34 cellular contexts compared by ENCODE assay signal in the genomic region with DNA sequence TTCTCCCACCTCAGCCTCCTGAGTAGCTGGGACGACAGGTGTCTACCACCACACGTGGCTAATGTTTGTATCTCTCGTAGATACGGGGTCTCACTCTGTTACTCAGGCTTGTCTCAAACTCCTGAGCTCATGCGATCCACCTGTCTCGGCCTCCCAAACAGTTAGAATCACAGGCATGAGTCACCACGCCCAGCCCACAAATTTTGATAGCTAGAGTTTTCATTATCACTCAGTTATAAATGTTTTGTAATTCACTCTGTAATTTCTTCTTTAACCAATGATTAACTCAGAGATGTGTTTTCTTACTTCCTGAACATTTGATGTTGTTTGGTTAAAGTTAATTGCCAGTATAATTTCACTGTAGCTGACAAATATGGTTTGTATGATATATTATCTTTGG.
"Had no signal": no experiment of that assay in that cellular context is flagged by ENCODE, and none has a peak within 500 bp of the region (broad histone marks: within the 10 kb centered on the region; RNA-seq: fewer than 3 reads in every experiment).

No MANE protein-coding gene starts in this region.

- H3K9me3 Mint-ChIP-seq: activated CD4-positive, alpha-beta memory T cell treated with anti-CD3 and anti-CD28 coated beads for 36 hours; activated CD4-positive, alpha-beta T cell treated with anti-CD3 and anti-CD28 coated beads, Interleukin-2, amount 10 ng/mL, durations not matched to agents 24 days and 14 days; activated naive CD4-positive, alpha-beta T cell treated with anti-CD3 and anti-CD28 coated beads for 36 hours; activated naive CD4-positive, alpha-beta T cell treated with anti-CD3 and anti-CD28 coated beads, Interleukin-2, amount 50 U/mL, for 24 hours; activated naive CD8-positive, alpha-beta T cell treated with anti-CD3 and anti-CD28 coated beads for 36 hours; activated naive CD8-positive, alpha-beta T cell treated with anti-CD3 and anti-CD28 coated beads, Interleukin-2, amount 50 U/mL, for 24 hours; activated T-helper 1 cell treated with anti-CD3 and anti-CD28 coated beads, Interleukin-12 subunit alpha, Interleukin-12 subunit beta, Interleukin-2, Interleukin-4 antibody, amounts not matched to agents 30 ng/mL and 10 ng/mL and 1 ng/mL, durations not matched to agents 14 hours and 24 hours and 36 hours; activated T-helper 2 cell treated with anti-CD3 and anti-CD28 coated beads, Interferon-gamma antibody, Interleukin-2, Interleukin-4, amounts not matched to agents 10 μg/mL and 5 μg/mL and 100 μg/mL, durations not matched to agents 14 hours and 24 hours and 36 hours; dendritic cell treated with granulocyte-macrophage colony-stimulating factor and Interleukin-4, amounts not matched to agents 40 ng/mL and 50 ng/mL, for 4 days; effector memory CD8-positive, alpha-beta T cell; T-cell; T-helper 1 cell treated with Interleukin-12 subunit alpha and Interleukin-12 subunit beta and Interleukin-4 antibody, amounts not matched to agents 30 μg/mL and 1 μg/mL, for 36 hours; T-helper 2 cell treated with Interferon-gamma antibody and Interleukin-4, amounts not matched to agents 5 μg/mL and 100 μg/mL, for 36 hours had no signal

- H3K4me3 ChIP-seq: adrenal gland, body of pancreas, dorsolateral prefrontal cortex, esophagus squamous epithelium had no signal

- H3K36me3 ChIP-seq: adrenal gland, esophagus squamous epithelium had no signal

- H3K4me1 Mint-ChIP-seq: activated CD4-positive, alpha-beta T cell treated with anti-CD3 and anti-CD28 coated beads for 36 hours; activated CD4-positive, alpha-beta T cell treated with anti-CD3 and anti-CD28 coated beads, Interleukin-2, amount 10 ng/mL, durations not matched to agents 24 days and 14 days; activated CD8-positive, alpha-beta memory T cell treated with anti-CD3 and anti-CD28 coated beads, Interleukin-2, amount 10 ng/mL, durations not matched to agents 7 days and 5 days; activated naive CD4-positive, alpha-beta T cell treated with anti-CD3 and anti-CD28 coated beads, Interleukin-2, amount 50 U/mL, for 24 hours; activated naive CD8-positive, alpha-beta T cell treated with anti-CD3 and anti-CD28 coated beads for 36 hours; activated naive CD8-positive, alpha-beta T cell treated with anti-CD3 and anti-CD28 coated beads, Interleukin-2, amount 50 U/mL, for 24 hours; T-cell had no signal

- H3K27me3 Mint-ChIP-seq: activated CD4-positive, alpha-beta memory T cell treated with anti-CD3 and anti-CD28 coated beads for 36 hours; activated CD4-positive, alpha-beta T cell treated with anti-CD3 and anti-CD28 coated beads, Interleukin-2, amount 10 ng/mL, durations not matched to agents 24 days and 14 days; activated CD8-positive, alpha-beta memory T cell treated with anti-CD3 and anti-CD28 coated beads, Interleukin-2, amount 10 ng/mL, durations not matched to agents 7 days and 5 days; activated naive CD4-positive, alpha-beta T cell treated with anti-CD3 and anti-CD28 coated beads, Interleukin-2, amount 50 U/mL, for 24 hours; activated naive CD8-positive, alpha-beta T cell treated with anti-CD3 and anti-CD28 coated beads, Interleukin-2, amount 50 U/mL, for 24 hours; dendritic cell treated with granulocyte-macrophage colony-stimulating factor and Interleukin-4, amounts not matched to agents 40 ng/mL and 50 ng/mL, for 4 days had no signal

- H3K27ac Mint-ChIP-seq: activated CD4-positive, alpha-beta memory T cell treated with anti-CD3 and anti-CD28 coated beads for 36 hours; activated CD4-positive, alpha-beta T cell treated with anti-CD3 and anti-CD28 coated beads for 36 hours; activated CD4-positive, alpha-beta T cell treated with anti-CD3 and anti-CD28 coated beads, Interleukin-2, amount 10 ng/mL, durations not matched to agents 24 days and 14 days; activated CD8-positive, alpha-beta memory T cell treated with anti-CD3 and anti-CD28 coated beads, Interleukin-2, amount 10 ng/mL, durations not matched to agents 7 days and 5 days; activated CD8-positive, alpha-beta T cell treated with anti-CD3 and anti-CD28 coated beads, Interleukin-2, amount 10 ng/mL, durations not matched to agents 7 days and 5 days; activated naive CD4-positive, alpha-beta T cell treated with anti-CD3 and anti-CD28 coated beads for 36 hours; activated naive CD4-positive, alpha-beta T cell treated with anti-CD3 and anti-CD28 coated beads, Interleukin-2, amount 50 U/mL, for 24 hours; activated naive CD8-positive, alpha-beta T cell treated with anti-CD3 and anti-CD28 coated beads for 36 hours; activated naive CD8-positive, alpha-beta T cell treated with anti-CD3 and anti-CD28 coated beads, Interleukin-2, amount 50 U/mL, for 24 hours; activated T-helper 1 cell treated with anti-CD3 and anti-CD28 coated beads, Interleukin-12 subunit alpha, Interleukin-12 subunit beta, Interleukin-2, Interleukin-4 antibody, amounts not matched to agents 30 ng/mL and 10 ng/mL and 1 ng/mL, durations not matched to agents 14 hours and 24 hours and 36 hours; activated T-helper 2 cell treated with anti-CD3 and anti-CD28 coated beads, Interferon-gamma antibody, Interleukin-2, Interleukin-4, amounts not matched to agents 10 μg/mL and 5 μg/mL and 100 μg/mL, durations not matched to agents 14 hours and 24 hours and 36 hours; dendritic cell treated with granulocyte-macrophage colony-stimulating factor and Interleukin-4, amounts not matched to agents 40 ng/mL and 50 ng/mL, for 4 days; effector memory CD8-positive, alpha-beta T cell; T-cell; T-helper 1 cell treated with Interleukin-12 subunit alpha and Interleukin-12 subunit beta and Interleukin-4 antibody, amounts not matched to agents 30 μg/mL and 1 μg/mL, for 36 hours; T-helper 2 cell treated with Interferon-gamma antibody and Interleukin-4, amounts not matched to agents 5 μg/mL and 100 μg/mL, for 36 hours had no signal

- H3K27me3 ChIP-seq: adrenal gland, body of pancreas had no signal

- H3K9me3 ChIP-seq: adrenal gland, body of pancreas, esophagus squamous epithelium had no signal

- H3K36me3 Mint-ChIP-seq: activated CD4-positive, alpha-beta memory T cell treated with anti-CD3 and anti-CD28 coated beads for 36 hours; activated CD8-positive, alpha-beta memory T cell treated with anti-CD3 and anti-CD28 coated beads, Interleukin-2, amount 10 ng/mL, durations not matched to agents 7 days and 5 days; activated naive CD4-positive, alpha-beta T cell treated with anti-CD3 and anti-CD28 coated beads, Interleukin-2, amount 50 U/mL, for 24 hours; activated naive CD8-positive, alpha-beta T cell treated with anti-CD3 and anti-CD28 coated beads for 36 hours; T-cell had no signal

- DNase-seq: activated CD4-positive, alpha-beta memory T cell treated with anti-CD3 and anti-CD28 coated beads for 36 hours; activated CD4-positive, alpha-beta T cell treated with anti-CD3 and anti-CD28 coated beads for 36 hours; activated CD4-positive, alpha-beta T cell treated with anti-CD3 and anti-CD28 coated beads, Interleukin-2, amount 10 ng/mL, durations not matched to agents 24 days and 14 days; activated CD4-positive, CD25-positive, alpha-beta regulatory T cell; activated CD4-positive, CD25-positive, alpha-beta regulatory T cell treated with anti-CD3 and anti-CD28 coated beads, Interleukin-2, amount 50 U/mL, for 72 hours; activated CD8-positive, alpha-beta memory T cell treated with anti-CD3 and anti-CD28 coated beads, Interleukin-2, amount 10 ng/mL, durations not matched to agents 7 days and 5 days; activated CD8-positive, alpha-beta memory T cell treated with anti-CD3 and anti-CD28 coated beads, Interleukin-2, amount 50 U/mL, for 4 hours; activated CD8-positive, alpha-beta T cell treated with anti-CD3 and anti-CD28 coated beads, Interleukin-2, amount 10 ng/mL, durations not matched to agents 7 days and 5 days; activated effector memory CD4-positive, alpha-beta T cell treated with anti-CD3 and anti-CD28 coated beads, Interleukin-2, amount 50 U/mL, for 16 hours; activated naive CD4-positive, alpha-beta T cell treated with anti-CD3 and anti-CD28 coated beads for 36 hours; activated naive CD8-positive, alpha-beta T cell treated with anti-CD3 and anti-CD28 coated beads for 36 hours; activated naive CD8-positive, alpha-beta T cell treated with anti-CD3 and anti-CD28 coated beads, Interleukin-2, amount 50 U/mL, for 24 hours; activated T-cell treated with anti-CD3 and anti-CD28 coated beads, Interleukin-2, amount 50 U/mL, for 1 hour; activated T-cell treated with anti-CD3 and anti-CD28 coated beads, Interleukin-2, amount 50 U/mL, for 48 hours; amygdala; aorta; body of pancreas; caudate nucleus; dorsolateral prefrontal cortex; effector memory CD8-positive, alpha-beta T cell; esophagus squamous epithelium; foreskin melanocyte; SW 1271; T-cell; T1000 had no signal

- H3K4me1 ChIP-seq: adrenal gland, body of pancreas, esophagus squamous epithelium had no signal

- ATAC-seq: activated CD4-positive, alpha-beta T cell treated with anti-CD3 and anti-CD28 coated beads for 36 hours; activated CD8-positive, alpha-beta memory T cell treated with anti-CD3 and anti-CD28 coated beads, Interleukin-2, amount 10 ng/mL, durations not matched to agents 7 days and 5 days; activated CD8-positive, alpha-beta T cell treated with anti-CD3 and anti-CD28 coated beads, Interleukin-2, amount 10 ng/mL, durations not matched to agents 7 days and 5 days; activated naive CD8-positive, alpha-beta T cell treated with anti-CD3 and anti-CD28 coated beads, Interleukin-2, amount 50 U/mL, for 24 hours; body of pancreas; effector memory CD8-positive, alpha-beta T cell; T-cell had no signal

- H3K4me3 Mint-ChIP-seq: activated CD4-positive, alpha-beta memory T cell treated with anti-CD3 and anti-CD28 coated beads for 36 hours; activated CD4-positive, alpha-beta T cell treated with anti-CD3 and anti-CD28 coated beads for 36 hours; activated CD4-positive, alpha-beta T cell treated with anti-CD3 and anti-CD28 coated beads, Interleukin-2, amount 10 ng/mL, durations not matched to agents 24 days and 14 days; activated CD8-positive, alpha-beta memory T cell treated with anti-CD3 and anti-CD28 coated beads, Interleukin-2, amount 10 ng/mL, durations not matched to agents 7 days and 5 days; activated CD8-positive, alpha-beta T cell treated with anti-CD3 and anti-CD28 coated beads, Interleukin-2, amount 10 ng/mL, durations not matched to agents 7 days and 5 days; activated naive CD4-positive, alpha-beta T cell treated with anti-CD3 and anti-CD28 coated beads for 36 hours; activated naive CD4-positive, alpha-beta T cell treated with anti-CD3 and anti-CD28 coated beads, Interleukin-2, amount 50 U/mL, for 24 hours; activated naive CD8-positive, alpha-beta T cell treated with anti-CD3 and anti-CD28 coated beads for 36 hours; activated naive CD8-positive, alpha-beta T cell treated with anti-CD3 and anti-CD28 coated beads, Interleukin-2, amount 50 U/mL, for 24 hours; activated T-helper 1 cell treated with anti-CD3 and anti-CD28 coated beads, Interleukin-12 subunit alpha, Interleukin-12 subunit beta, Interleukin-2, Interleukin-4 antibody, amounts not matched to agents 30 ng/mL and 10 ng/mL and 1 ng/mL, durations not matched to agents 14 hours and 24 hours and 36 hours; dendritic cell treated with granulocyte-macrophage colony-stimulating factor and Interleukin-4, amounts not matched to agents 40 ng/mL and 50 ng/mL, for 4 days; effector memory CD8-positive, alpha-beta T cell; T-cell; T-helper 1 cell treated with Interleukin-12 subunit alpha and Interleukin-12 subunit beta and Interleukin-4 antibody, amounts not matched to agents 30 μg/mL and 1 μg/mL, for 36 hours; T-helper 2 cell treated with Interferon-gamma antibody and Interleukin-4, amounts not matched to agents 5 μg/mL and 100 μg/mL, for 36 hours had no signal

- H3K27ac ChIP-seq: adrenal gland, body of pancreas, dorsolateral prefrontal cortex, epithelial cell of prostate, esophagus squamous epithelium had no signal

- FAIRE-seq: endothelial cell of umbilical vein had no signal
